In the genomic region with DNA sequence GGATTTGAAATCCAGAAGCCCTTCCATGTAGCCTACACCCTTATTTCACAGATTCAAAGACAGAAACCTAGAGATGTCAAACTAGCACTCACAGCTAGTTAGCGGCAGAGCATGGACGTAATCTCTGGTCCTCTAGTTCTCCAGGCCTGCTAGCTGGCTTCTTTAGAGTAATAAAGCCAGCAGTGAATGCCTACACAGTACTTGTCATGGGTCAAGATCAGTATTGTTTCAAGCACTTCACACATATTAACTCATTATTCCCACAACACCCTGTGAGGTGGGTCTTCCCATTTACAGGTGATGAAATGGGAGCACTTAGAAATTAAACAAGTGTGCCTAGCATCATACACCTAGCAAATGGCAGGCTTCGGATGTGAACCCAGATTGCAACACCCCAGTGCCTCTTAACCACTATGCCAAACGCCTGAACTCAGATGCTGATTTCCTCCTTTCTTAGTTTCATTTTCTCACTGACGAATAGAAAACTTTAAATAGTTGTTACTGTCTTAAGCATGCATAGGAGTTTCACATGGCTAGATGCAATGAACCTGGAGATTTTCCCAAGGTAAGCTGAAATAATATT, we compare ENCODE assay signal across 8 cellular contexts. TPM values are rescaled to one million over a fixed set of nuclear protein-coding genes. Genes with fewer than 3 reads are reported as not detected.
DNase-seq lines count a peak whose midpoint lies in the region; ATAC-seq and TF ChIP-seq lines count a peak whose summit lies in the region.

No MANE protein-coding gene starts in this region.

- H3K27ac Mint-ChIP-seq in T-helper 1 cell treated with Interleukin-12 subunit alpha and Interleukin-12 subunit beta and Interleukin-4 antibody, amounts not matched to agents 30 μg/mL and 1 μg/mL, for 36 hours: peak overlapping the region; percentile 75
- peak overlapping the region in 5 of 6 donors; percentile 66 to 91 (median 86) for H3K27ac Mint-ChIP-seq in naive B cell
- no peak overlapping the region for H3K27ac Mint-ChIP-seq in chondrocyte (ENCODE audit: unreplicated experiment)

- no peak overlapping the region for H3K27ac ChIP-seq in ACC112 (ENCODE audit: low read depth, low read length)
- H3K27ac ChIP-seq in tibial artery: no peak overlapping the region

- H3K36me3 Mint-ChIP-seq in T-helper 1 cell treated with Interleukin-12 subunit alpha and Interleukin-12 subunit beta and Interleukin-4 antibody, amounts not matched to agents 30 μg/mL and 1 μg/mL, for 36 hours (ENCODE audit: low read depth): no peaks in the 10 kb centered on the region
- H3K36me3 Mint-ChIP-seq in naive B cell: no peaks in the 10 kb centered on the region
- no peaks in the 10 kb centered on the region for H3K36me3 Mint-ChIP-seq in chondrocyte (ENCODE audit: low read depth)

- H3K4me3 ChIP-seq in ACC112 (ENCODE audit: low read depth, low read length) (peak overlapping the region; percentile 63), tibial artery (peak overlapping the region in 1 of 2 donors; percentile 18)

- no peaks in the 10 kb centered on the region for H3K9me3 Mint-ChIP-seq in T-helper 1 cell treated with Interleukin-12 subunit alpha and Interleukin-12 subunit beta and Interleukin-4 antibody, amounts not matched to agents 30 μg/mL and 1 μg/mL, for 36 hours
- H3K9me3 Mint-ChIP-seq in naive B cell (no peaks in the 10 kb centered on the region), chondrocyte (ENCODE audit: low read depth) (no peaks in the 10 kb centered on the region)

- peak overlapping the region; percentile 83 for H2AFZ ChIP-seq in ACC112 (ENCODE audit: low read length, unreplicated experiment)

- ATAC-seq in GM19043 (IDR thresholded peaks at IDR 0.05; ENCODE audit: low read depth, unreplicated experiment): peak; percentile 98
- ATAC-seq in HG03108 (IDR thresholded peaks at IDR 0.05; ENCODE audit: unreplicated experiment): peak; percentile 92
- peak; percentile 99 for ATAC-seq in naive B cell (ENCODE audit: low read depth in 2 of 2)

- H3K79me2 ChIP-seq in ACC112 (ENCODE audit: control insufficient read depth, insufficient read depth, low read length, unreplicated experiment): no peaks in the 10 kb centered on the region

- H3K4me1 ChIP-seq in ACC112 (ENCODE audit: control insufficient read depth, insufficient read depth, low read length, unreplicated experiment) (no peaks in the 10 kb centered on the region), tibial artery (no peaks in the 10 kb centered on the region)

- no peaks in the 10 kb centered on the region for H3K9me3 ChIP-seq in tibial artery

- DNase-seq in naive B cell (peak; percentile 50), chondrocyte (ENCODE audit: low spot score) (no peak), tibial artery (no peak), UCSD-AML1 (lab: John Stamatoyannopoulos, UW; ENCODE audit: unreplicated experiment) (no peak)

- H3K27me3 ChIP-seq in ACC112 (ENCODE audit: insufficient read depth, low read length) (no peaks in the 10 kb centered on the region), tibial artery (no peaks in the 10 kb centered on the region)

- TF ChIP-seq CTCF in chondrocyte (IDR thresholded peaks at IDR 0.05) (no peak), tibial artery (IDR thresholded peaks at IDR 0.05) (no peak)

- H3K4me3 Mint-ChIP-seq in T-helper 1 cell treated with Interleukin-12 subunit alpha and Interleukin-12 subunit beta and Interleukin-4 antibody, amounts not matched to agents 30 μg/mL and 1 μg/mL, for 36 hours: peak overlapping the region; percentile 70
- peak overlapping the region; percentile 58 to 87 (median 74) for H3K4me3 Mint-ChIP-seq in naive B cell
- no peak overlapping the region for H3K4me3 Mint-ChIP-seq in chondrocyte (ENCODE audit: unreplicated experiment)

- H3K4me1 Mint-ChIP-seq in T-helper 1 cell treated with Interleukin-12 subunit alpha and Interleukin-12 subunit beta and Interleukin-4 antibody, amounts not matched to agents 30 μg/mL and 1 μg/mL, for 36 hours (ENCODE audit: low read depth): peaks cover 24% of the 10 kb centered on the region
- H3K4me1 Mint-ChIP-seq in naive B cell (peaks cover 8 to 16% (median 10%) of the 10 kb centered on the region in 3 donors), chondrocyte (ENCODE audit: low read depth) (no peaks in the 10 kb centered on the region)

- H3K36me3 ChIP-seq in ACC112 (ENCODE audit: insufficient read depth, low read length): no peaks in the 10 kb centered on the region
- no peaks in the 10 kb centered on the region for H3K36me3 ChIP-seq in tibial artery

- intact Hi-C loops in tibial artery (cut with DNase I; ENCODE audit: low total_unique reads): no loop called here

- peaks cover 3% of the 10 kb centered on the region for H3K27me3 Mint-ChIP-seq in T-helper 1 cell treated with Interleukin-12 subunit alpha and Interleukin-12 subunit beta and Interleukin-4 antibody, amounts not matched to agents 30 μg/mL and 1 μg/mL, for 36 hours (ENCODE audit: low read depth)
- H3K27me3 Mint-ChIP-seq in naive B cell (peaks cover 0 to 4% (median 0%) of the 10 kb centered on the region in 3 donors), chondrocyte (ENCODE audit: low read depth) (no peaks in the 10 kb centered on the region)

RNA-seq across cellular contexts. Expression of gene ZBTB14, which starts 14.5 kb away (rescaled TPM):
- polyA plus RNA-seq in naive B cell (ENCODE audit: low read depth in 6 of 6): 10 to 100 TPM in 5 of 6 donors, 1 to 10 TPM in 1; 9.8 to 21.0 (median 15.8) TPM
- total RNA-seq in chondrocyte: 11.9 to 14.3 TPM (median 12.9 TPM) in 3 replicates
